Comparison of ENCODE assay signal across 8 cellular contexts in the genomic region with DNA sequence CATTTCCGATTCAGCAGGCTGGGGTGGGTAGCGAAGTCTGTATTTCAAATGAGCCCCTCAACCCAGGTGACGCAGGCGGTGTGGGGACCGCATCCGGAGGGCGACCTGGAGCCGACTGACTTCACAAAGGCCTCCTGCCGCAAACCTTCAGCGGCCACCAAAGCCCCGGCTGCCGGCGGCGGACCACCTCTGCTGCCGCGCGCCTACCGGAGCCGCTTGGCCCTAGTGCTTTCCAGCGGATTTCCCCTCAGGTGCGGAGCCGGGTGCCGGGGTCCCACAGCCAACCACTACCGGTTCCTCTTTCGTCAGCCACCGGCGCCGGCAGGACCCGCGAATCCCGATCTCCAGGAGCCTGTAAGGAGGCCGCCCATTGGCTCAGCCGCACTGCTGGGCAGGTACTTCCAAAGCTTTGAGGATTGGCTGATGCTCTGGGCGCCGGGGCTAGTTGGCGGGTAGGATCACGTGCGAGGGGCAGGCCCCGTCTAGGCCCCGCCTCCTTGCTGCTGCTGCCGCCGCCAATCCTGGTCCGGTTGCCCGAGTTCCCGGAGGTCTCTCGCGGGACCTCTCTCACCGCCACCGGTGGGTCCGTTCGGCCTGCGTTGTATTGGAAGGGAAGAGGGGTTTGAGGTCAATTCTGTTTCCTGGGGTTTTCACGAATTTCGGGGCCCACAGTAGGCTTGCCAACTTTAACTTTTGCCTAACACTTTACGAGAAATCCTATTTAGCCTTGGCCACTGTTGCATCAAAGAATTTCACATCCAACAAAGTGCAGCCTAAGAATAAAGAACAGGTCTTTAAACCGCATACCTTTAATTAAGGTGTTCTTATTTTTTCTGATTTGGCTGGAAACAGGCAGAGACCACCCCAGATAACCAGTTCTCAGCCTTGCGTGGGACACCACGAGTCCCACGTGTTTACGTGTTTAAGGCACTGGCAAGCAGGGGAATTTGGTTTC. TPM values are rescaled to one million over a fixed set of nuclear protein-coding genes. Genes with fewer than 3 reads are reported as not detected.
DNase-seq lines count a peak whose midpoint lies in the region; TF ChIP-seq lines count a peak whose summit lies in the region.

A gene (plus strand): TSS at position 494 of the 955 bp plus-strand sequence. CDS start 5,732 bp downstream, outside the sequence.

- peak; percentile 50 for TF ChIP-seq EP300 in neural cell (conservative IDR thresholded peaks at IDR 0.05; ENCODE audit: poor library complexity, severe bottlenecking)

- 40 to 47% methylated on average over 48 to 55 of the region's 60 CpGs for WGBS in GM23248 (ENCODE audit: low coverage in 1 of 2, low lambda C conversion rate in 2 of 2, missing lambda C conversion rate in 2 of 2), 2 experiments

- no peaks in the 10 kb centered on the region for H3K27me3 Mint-ChIP-seq in stimulated activated naive CD8-positive, alpha-beta T cell treated with anti-CD3 and anti-CD28 coated beads, Interleukin-15, Interleukin-2, amounts not matched to agents 100 ng/mL and 50 ng/mL, for 24 hours

- peaks cover 47% of the 10 kb centered on the region for H3K36me3 Mint-ChIP-seq in stimulated activated naive CD8-positive, alpha-beta T cell treated with anti-CD3 and anti-CD28 coated beads, Interleukin-15, Interleukin-2, amounts not matched to agents 100 ng/mL and 50 ng/mL, for 24 hours (ENCODE audit: low read depth)

- no peaks in the 10 kb centered on the region for H3K9me3 Mint-ChIP-seq in stimulated activated naive CD8-positive, alpha-beta T cell treated with anti-CD3 and anti-CD28 coated beads, Interleukin-15, Interleukin-2, amounts not matched to agents 100 ng/mL and 50 ng/mL, for 24 hours

- in situ Hi-C loops in GM23248 (cut with MboI), result no loop called here

- H3K27ac ChIP-seq in GM23248, result peak within 1 kb of the TSS; percentile 7; the same call in 1 of the 2 replicates
- H3K27ac ChIP-seq in RWPE1, result peak within 1 kb of the TSS; percentile 74
- peak within 1 kb of the TSS; percentile 77 for H3K27ac ChIP-seq in neural cell (ENCODE audit: low read length)

- POLR2A ChIA-PET in RWPE1 (lab: Yijun Ruan, JAX; ENCODE audit: low non-redundant PET), result interaction anchor here (0.6 to 1.3 kb wide), 3 partner anchors 9 to 74 kb away, joined by 4 to 8 read pairs (median 5); no protein-coding TSS in a partner anchor

- H3K4me3 Mint-ChIP-seq in stimulated activated naive CD8-positive, alpha-beta T cell treated with anti-CD3 and anti-CD28 coated beads, Interleukin-15, Interleukin-2, amounts not matched to agents 100 ng/mL and 50 ng/mL, for 24 hours, result peak within 1 kb of the TSS; percentile 85

- H3K27me3 ChIP-seq in GM23248 (replicated peaks; ENCODE audit: insufficient read depth) (no peaks in the 10 kb centered on the region), neural cell (ENCODE audit: insufficient read depth, low read depth, low read length) (peaks cover 1% of the 10 kb centered on the region)

- no peak for TF ChIP-seq CTCF in RWPE1 (conservative IDR thresholded peaks at IDR 0.05; ENCODE audit: low read depth)
- peak; percentile 30 for TF ChIP-seq CTCF in neural cell (IDR thresholded peaks at IDR 0.05; ENCODE audit: poor library complexity, severe bottlenecking)

- DNase-seq in DMS79 treated with DMSO at 0.1 percent for 48 hours (lab: John Stamatoyannopoulos, UW) (peak; percentile 80), GM23248 (peak; percentile 62), LoVo (ENCODE audit: low spot score) (peak; percentile 99), RWPE1 (ENCODE audit: low spot score) (peak; percentile 100), activated gamma-delta T cell (lab: John Stamatoyannopoulos, UW) (peak; percentile 96), fibroblast of the conjunctiva (ENCODE audit: low read depth) (peak; percentile 98)

- H3K4me1 ChIP-seq in GM23248 (ENCODE audit: insufficient read depth), result peaks cover 14% of the 10 kb centered on the region

- H3K9ac ChIP-seq in GM23248, result peak within 1 kb of the TSS; percentile 34
- H3K9ac ChIP-seq in neural cell (ENCODE audit: low read length), result peak within 1 kb of the TSS; percentile 75

- no peaks in the 10 kb centered on the region for H3K9me2 ChIP-seq in GM23248 (ENCODE audit: insufficient read depth)
- no peaks in the 10 kb centered on the region for H3K9me2 ChIP-seq in neural cell (ENCODE audit: insufficient read depth, low read length)

- no peak within 1 kb of the TSS for H3K4me2 ChIP-seq in GM23248 (ENCODE audit: unreplicated experiment)
- peak within 1 kb of the TSS; percentile 92 for H3K4me2 ChIP-seq in neural cell (ENCODE audit: low read length)

- H3F3A ChIP-seq in GM23248 (ENCODE audit: insufficient read depth) (peaks cover 90% of the 10 kb centered on the region), neural cell (ENCODE audit: insufficient read depth, low read length, poor library complexity, severe bottlenecking) (no peaks in the 10 kb centered on the region)

- peak; percentile 17 for TF ChIP-seq RAD21 in neural cell (conservative IDR thresholded peaks at IDR 0.05)

- no peak within 1 kb of the TSS; the same call in 1 of the 2 replicates for H2AFZ ChIP-seq in GM23248
- H2AFZ ChIP-seq in neural cell (ENCODE audit: low read depth, low read length), result peak within 1 kb of the TSS; percentile 99

- H3K79me2 ChIP-seq in GM23248 (ENCODE audit: insufficient read depth) (peaks cover 22% of the 10 kb centered on the region), neural cell (replicated peaks; ENCODE audit: insufficient read depth, low read length) (peaks cover 18% of the 10 kb centered on the region)

- H3K27ac Mint-ChIP-seq in stimulated activated naive CD8-positive, alpha-beta T cell treated with anti-CD3 and anti-CD28 coated beads, Interleukin-15, Interleukin-2, amounts not matched to agents 100 ng/mL and 50 ng/mL, for 24 hours, result peak within 1 kb of the TSS; percentile 93

- no peak within 1 kb of the TSS; the same call in 1 of the 2 replicates for H3K4me3 ChIP-seq in GM23248
- H3K4me3 ChIP-seq in neural cell (ENCODE audit: low read length), result peak within 1 kb of the TSS; percentile 69

- peaks cover 51% of the 10 kb centered on the region for H3K4me1 Mint-ChIP-seq in stimulated activated naive CD8-positive, alpha-beta T cell treated with anti-CD3 and anti-CD28 coated beads, Interleukin-15, Interleukin-2, amounts not matched to agents 100 ng/mL and 50 ng/mL, for 24 hours (ENCODE audit: low read depth)

- CTCF ChIA-PET in RWPE1 (lab: Yijun Ruan, JAX), result interaction anchor here (0.5 to 0.8 kb wide), 4 partner anchors 84 to 594 kb away, joined by 3 to 9 read pairs (median 6); a partner anchor contains a TSS

- H3K36me3 ChIP-seq in GM23248 (ENCODE audit: low read depth) (peaks cover 57% of the 10 kb centered on the region), neural cell (ENCODE audit: insufficient read depth, low read length) (no peaks in the 10 kb centered on the region)

- no peaks in the 10 kb centered on the region for H4K20me1 ChIP-seq in GM23248 (ENCODE audit: insufficient read depth)
- H4K20me1 ChIP-seq in neural cell (ENCODE audit: insufficient read depth), result no peaks in the 10 kb centered on the region

- H3K9me3 ChIP-seq in GM23248 (ENCODE audit: low read depth) (no peaks in the 10 kb centered on the region), neural cell (ENCODE audit: low read length) (no peaks in the 10 kb centered on the region)

TF ChIP-seq in neural cell, 6 proteins besides CTCF, POLR2A, EP300 and RAD21:
- TF ChIP-seq SMC3 (conservative IDR thresholded peaks at IDR 0.05; ENCODE audit: poor library complexity) (peak; percentile 32), EZH2 (IDR thresholded peaks at IDR 0.05; ENCODE audit: borderline replicate concordance, insufficient read depth, low read length, poor library complexity, severe bottlenecking) (no peak), TAF1 (IDR thresholded peaks at IDR 0.05; ENCODE audit: low read depth) (peak; percentile 70), POLR2AphosphoS5 (IDR thresholded peaks at IDR 0.05) (peak; percentile 67), MXI1 (conservative IDR thresholded peaks at IDR 0.05; ENCODE audit: poor library complexity, severe bottlenecking) (peak; percentile 84)
- TF ChIP-seq, protein P1, sequence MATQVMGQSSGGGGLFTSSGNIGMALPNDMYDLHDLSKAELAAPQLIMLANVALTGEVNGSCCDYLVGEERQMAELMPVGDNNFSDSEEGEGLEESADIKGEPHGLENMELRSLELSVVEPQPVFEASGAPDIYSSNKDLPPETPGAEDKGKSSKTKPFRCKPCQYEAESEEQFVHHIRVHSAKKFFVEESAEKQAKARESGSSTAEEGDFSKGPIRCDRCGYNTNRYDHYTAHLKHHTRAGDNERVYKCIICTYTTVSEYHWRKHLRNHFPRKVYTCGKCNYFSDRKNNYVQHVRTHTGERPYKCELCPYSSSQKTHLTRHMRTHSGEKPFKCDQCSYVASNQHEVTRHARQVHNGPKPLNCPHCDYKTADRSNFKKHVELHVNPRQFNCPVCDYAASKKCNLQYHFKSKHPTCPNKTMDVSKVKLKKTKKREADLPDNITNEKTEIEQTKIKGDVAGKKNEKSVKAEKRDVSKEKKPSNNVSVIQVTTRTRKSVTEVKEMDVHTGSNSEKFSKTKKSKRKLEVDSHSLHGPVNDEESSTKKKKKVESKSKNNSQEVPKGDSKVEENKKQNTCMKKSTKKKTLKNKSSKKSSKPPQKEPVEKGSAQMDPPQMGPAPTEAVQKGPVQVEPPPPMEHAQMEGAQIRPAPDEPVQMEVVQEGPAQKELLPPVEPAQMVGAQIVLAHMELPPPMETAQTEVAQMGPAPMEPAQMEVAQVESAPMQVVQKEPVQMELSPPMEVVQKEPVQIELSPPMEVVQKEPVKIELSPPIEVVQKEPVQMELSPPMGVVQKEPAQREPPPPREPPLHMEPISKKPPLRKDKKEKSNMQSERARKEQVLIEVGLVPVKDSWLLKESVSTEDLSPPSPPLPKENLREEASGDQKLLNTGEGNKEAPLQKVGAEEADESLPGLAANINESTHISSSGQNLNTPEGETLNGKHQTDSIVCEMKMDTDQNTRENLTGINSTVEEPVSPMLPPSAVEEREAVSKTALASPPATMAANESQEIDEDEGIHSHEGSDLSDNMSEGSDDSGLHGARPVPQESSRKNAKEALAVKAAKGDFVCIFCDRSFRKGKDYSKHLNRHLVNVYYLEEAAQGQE (IDR thresholded peaks at IDR 0.05; ENCODE audit: borderline replicate concordance), result peak; percentile 74
TF ChIP-seq in neural cell: peak in this region for 5.

RNA-seq across cellular contexts. Expression of the gene that starts here (rescaled TPM):
- 1.1 and 8.7 TPM in 2 replicates for total RNA-seq in GM23248 (2014; rRNA removed; shearing (Covaris generic))
- polyA plus RNA-seq in GM23248 (2016; fragmentation: Nextera tagmentation; extraction: Ambion mirVana), result 2.2 TPM in 2 replicates
- 0.53 and 2.2 TPM in 2 replicates for polyA plus RNA-seq in neural cell
- 0.97 and 1.6 TPM in 2 replicates for polyA minus RNA-seq in neural cell

Comparison
In these comparisons a context has a peak if more than half of its experiments do, and no peak if none do; other contexts are left out.
1. H3K27ac ChIP-seq: peak in every context shown above with its lines; median percentile 77 in neural cell; 74 in RWPE1; 7 in GM23248.